Comparison of ENCODE assay signal across 30 cellular contexts in genomic region chr16:86572616-86573015, GRCh38. TPM values are rescaled to one million over a fixed set of nuclear protein-coding genes. Genes with fewer than 3 reads are reported as not detected.
DNase-seq lines count a peak whose midpoint lies in the region; ATAC-seq and TF ChIP-seq lines count a peak whose summit lies in the region.
"Had no signal": no experiment of that assay in that cellular context is flagged by ENCODE, and none has a peak within 500 bp of the region (broad histone marks: within the 10 kb centered on the region; RNA-seq: fewer than 3 reads in every experiment).

No MANE protein-coding gene starts in this region.

- CTCF ChIA-PET in PC-3 (lab: Charles Lee) = no interaction called here

- no TSS peak for BruUV-seq in PC-3 (replicated peaks; lab: Mats Ljungman, UMichigan)

- POLR2A ChIA-PET in PC-3 (lab: Charles Lee; ENCODE audit: unreplicated experiment) = no interaction called here

- H3K9ac ChIP-seq in OCI-LY1 (ENCODE audit: low read length) (peak overlapping the region; percentile 77), PC-3 (ENCODE audit: low read length) (no peak overlapping the region)

- DNase-seq in brain microvascular endothelial cell = no peak
- no peak for DNase-seq in PC-3
- no peak for DNase-seq in D341Med (ENCODE audit: low spot score)
- no peak for DNase-seq in T1000 (lab: John Stamatoyannopoulos, UW)
- DNase-seq: activated CD4-positive, alpha-beta T cell treated with anti-CD3 and anti-CD28 coated beads for 48 hours; activated naive CD4-positive, alpha-beta T cell treated with anti-CD3 and anti-CD28 coated beads, Interleukin-2, amount 50 U/mL, for 16 hours; amniotic stem cell; caudate nucleus; CD8-positive, alpha-beta memory T cell; DMS 273 treated with DMSO at 0.1 percent for 48 hours; effector memory CD8-positive, alpha-beta T cell; erythroblast; NCI-H1092 treated with DMSO at 0.1 percent for 48 hours; NCI-H1930; NCI-H2171 treated with DMSO at 0.1 percent for 48 hours; NCI-H510A treated with DMSO at 0.1 percent for 48 hours; occipital lobe had no signal

- H3K9me3 Mint-ChIP-seq in nephron = no peaks in the 10 kb centered on the region
- H3K9me3 Mint-ChIP-seq: activated T-helper 17 cell treated with anti-CD3 and anti-CD28 coated beads, Interleukin-2, amount 50 U/mL, for 72 hours; effector memory CD8-positive, alpha-beta T cell; stimulated activated effector memory CD8-positive, alpha-beta T cell treated with anti-CD3 and anti-CD28 coated beads, Interleukin-12 subunit alpha, Interleukin-12 subunit beta, amount 100 ng/mL, for 72 hours; T-helper 2 cell treated with Interferon-gamma antibody and Interleukin-4, amounts not matched to agents 5 μg/mL and 100 μg/mL, for 36 hours; type B pancreatic cell had no signal

- H3K9me2 ChIP-seq in OCI-LY1 (ENCODE audit: low read depth, low read length) (no peaks in the 10 kb centered on the region), PC-3 (replicated peaks; ENCODE audit: low read length) (no peaks in the 10 kb centered on the region)

- H3K27ac ChIP-seq in ACC112 (ENCODE audit: low read depth, low read length) (peak overlapping the region; percentile 83), OCI-LY1 (ENCODE audit: low read depth, low read length, poor library complexity, severe bottlenecking) (peak overlapping the region; percentile 91), brain microvascular endothelial cell (peak overlapping the region; percentile 79), PC-3 (ENCODE audit: low read length) (no peak overlapping the region)
- H3K27ac ChIP-seq: left lung had no signal

- peak overlapping the region; percentile 89 to 97 (median 95) for H3K27ac Mint-ChIP-seq in nephron
- H3K27ac Mint-ChIP-seq: activated T-helper 17 cell treated with anti-CD3 and anti-CD28 coated beads, Interleukin-2, amount 50 U/mL, for 72 hours; CD8-positive, alpha-beta memory T cell; effector memory CD8-positive, alpha-beta T cell; stimulated activated effector memory CD8-positive, alpha-beta T cell treated with anti-CD3 and anti-CD28 coated beads, Interleukin-12 subunit alpha, Interleukin-12 subunit beta, amount 100 ng/mL, for 72 hours; T-helper 2 cell treated with Interferon-gamma antibody and Interleukin-4, amounts not matched to agents 5 μg/mL and 100 μg/mL, for 36 hours; type B pancreatic cell had no signal

- H3K36me3 ChIP-seq in ACC112 (ENCODE audit: insufficient read depth, low read length) (peaks cover 31% of the 10 kb centered on the region; the same call in 1 of the 2 replicates), OCI-LY1 (ENCODE audit: insufficient read depth, low read length) (peaks cover 27% of the 10 kb centered on the region; the same call in 1 of the 2 replicates), brain microvascular endothelial cell (replicated peaks) (peaks cover 66% of the 10 kb centered on the region), PC-3 (ENCODE audit: low read depth, low read length) (no peaks in the 10 kb centered on the region)
- H3K36me3 ChIP-seq: left lung had no signal

- peak overlapping the region; percentile 70 for H3K4me2 ChIP-seq in OCI-LY1 (ENCODE audit: low read length)
- no peak overlapping the region for H3K4me2 ChIP-seq in PC-3 (ENCODE audit: low read length)

- H4K20me1 ChIP-seq in OCI-LY1 (ENCODE audit: insufficient read depth, low read length) (no peaks in the 10 kb centered on the region), PC-3 (ENCODE audit: low read length) (no peaks in the 10 kb centered on the region)

- no peaks in the 10 kb centered on the region for H3K9me3 ChIP-seq in OCI-LY1 (ENCODE audit: low read length)
- no peaks in the 10 kb centered on the region for H3K9me3 ChIP-seq in PC-3 (ENCODE audit: low read length)
- H3K9me3 ChIP-seq: left lung had no signal

- H3K79me2 ChIP-seq in ACC112 (ENCODE audit: control insufficient read depth, insufficient read depth, low read length, unreplicated experiment) (peaks cover 92% of the 10 kb centered on the region), OCI-LY1 (ENCODE audit: insufficient read depth, low read length) (peaks cover 8% of the 10 kb centered on the region; the same call in 1 of the 2 replicates), PC-3 (ENCODE audit: low read length) (peaks cover 14% of the 10 kb centered on the region)

- TF ChIP-seq CTCF in OCI-LY1 (IDR thresholded peaks at IDR 0.05; ENCODE audit: low read length) (no peak), brain microvascular endothelial cell (IDR thresholded peaks at IDR 0.05; ENCODE audit: low read depth, low read length, missing control alignments) (no peak), nephron (IDR thresholded peaks at IDR 0.05; ENCODE audit: unreplicated experiment in 3 of 3) (no peak), PC-3 (conservative IDR thresholded peaks at IDR 0.05; ENCODE audit: low read depth, low read length) (no peak)

- peaks cover 53% of the 10 kb centered on the region for H3K36me3 Mint-ChIP-seq in nephron (ENCODE audit: low read depth)
- H3K36me3 Mint-ChIP-seq: CD8-positive, alpha-beta memory T cell had no signal

- intact Hi-C loops in PC-3 (cut with micrococcal nuclease) = no loop called here

- H3K27me3 ChIP-seq in ACC112 (ENCODE audit: insufficient read depth, low read length) (no peaks in the 10 kb centered on the region), OCI-LY1 (ENCODE audit: insufficient read depth, low read length) (no peaks in the 10 kb centered on the region), brain microvascular endothelial cell (replicated peaks) (no peaks in the 10 kb centered on the region), PC-3 (ENCODE audit: low read length) (no peaks in the 10 kb centered on the region)

- in situ Hi-C loops in brain microvascular endothelial cell (cut with HindIII; ENCODE audit: low pct_ligation_motif_present, low sequenced_read_pairs) = loop anchor here (5.0 to 25.0 kb wide), 2 partner anchors 490 to 715 kb away; no protein-coding TSS in a partner anchor

- H3K4me3 Mint-ChIP-seq in nephron = peak overlapping the region; percentile 87 to 90 (median 89)
- H3K4me3 Mint-ChIP-seq: activated T-helper 17 cell treated with anti-CD3 and anti-CD28 coated beads, Interleukin-2, amount 50 U/mL, for 72 hours; effector memory CD8-positive, alpha-beta T cell; stimulated activated effector memory CD8-positive, alpha-beta T cell treated with anti-CD3 and anti-CD28 coated beads, Interleukin-12 subunit alpha, Interleukin-12 subunit beta, amount 100 ng/mL, for 72 hours; T-helper 2 cell treated with Interferon-gamma antibody and Interleukin-4, amounts not matched to agents 5 μg/mL and 100 μg/mL, for 36 hours had no signal

- H3K27me3 Mint-ChIP-seq in nephron (ENCODE audit: low read depth) = peaks cover 93% of the 10 kb centered on the region

- H2AFZ ChIP-seq in ACC112 (ENCODE audit: low read length, unreplicated experiment) = no peak overlapping the region
- no peak overlapping the region for H2AFZ ChIP-seq in OCI-LY1 (ENCODE audit: low read length)
- no peak overlapping the region for H2AFZ ChIP-seq in PC-3 (ENCODE audit: low read length)

- H3K4me1 Mint-ChIP-seq in nephron = peaks cover 47% of the 10 kb centered on the region
- H3K4me1 Mint-ChIP-seq: activated T-helper 17 cell treated with anti-CD3 and anti-CD28 coated beads, Interleukin-2, amount 50 U/mL, for 72 hours had no signal

- ATAC-seq in PC-3 (no peak), GM18517 (IDR thresholded peaks at IDR 0.05; ENCODE audit: unreplicated experiment) (no peak)
- ATAC-seq: activated T-helper 17 cell treated with anti-CD3 and anti-CD28 coated beads, Interleukin-2, amount 50 U/mL, for 72 hours; effector memory CD8-positive, alpha-beta T cell; GM12878; HCT116; K562; left lung; stimulated activated effector memory CD8-positive, alpha-beta T cell treated with anti-CD3 and anti-CD28 coated beads, Interleukin-12 subunit alpha, Interleukin-12 subunit beta, amount 100 ng/mL, for 72 hours had no signal

- H3F3A ChIP-seq in OCI-LY1 (ENCODE audit: insufficient read depth, low read length) (0 out of 2 replicates have a peak, but pooled peaks cover 3% of the 10 kb centered on the region), PC-3 (ENCODE audit: low read length, unreplicated experiment) (no peaks in the 10 kb centered on the region)

- H3K4me3 ChIP-seq in ACC112 (ENCODE audit: low read depth, low read length) = peak overlapping the region; percentile 92
- peak overlapping the region; percentile 65 for H3K4me3 ChIP-seq in OCI-LY1 (ENCODE audit: low read depth, low read length, poor library complexity, severe bottlenecking)
- peak overlapping the region; percentile 93 for H3K4me3 ChIP-seq in brain microvascular endothelial cell (ENCODE audit: low read depth, low read length)
- H3K4me3 ChIP-seq in PC-3 (ENCODE audit: low read length) = no peak overlapping the region
- H3K4me3 ChIP-seq: GM12878, K562, left lung had no signal

- H3K4me1 ChIP-seq in ACC112 (ENCODE audit: control insufficient read depth, insufficient read depth, low read length, unreplicated experiment) (peaks cover 41% of the 10 kb centered on the region), OCI-LY1 (ENCODE audit: insufficient read depth, low read length, severe bottlenecking) (peaks cover 71% of the 10 kb centered on the region), PC-3 (ENCODE audit: insufficient read depth, low read length) (peaks cover 14% of the 10 kb centered on the region)

RNA-seq across cellular contexts. Expression of gene FOXL1, which starts 5.7 kb away (rescaled TPM):
- total RNA-seq in PC-3 (2014; rRNA removed) = 8.1 and 10.9 TPM in 2 replicates
- total RNA-seq: activated T-helper 17 cell treated with anti-CD3 and anti-CD28 coated beads, Interleukin-2, amount 50 U/mL, for 72 hours; CD8-positive, alpha-beta memory T cell; GM12878; K562; subcutaneous adipose tissue had no signal

RNA-seq across cellular contexts. Expression of gene FOXC2, which starts 6.0 kb away (rescaled TPM):
- total RNA-seq in PC-3 (2014; rRNA removed) = not detected in 2 replicates
- total RNA-seq: activated T-helper 17 cell treated with anti-CD3 and anti-CD28 coated beads, Interleukin-2, amount 50 U/mL, for 72 hours; CD8-positive, alpha-beta memory T cell; GM12878 had no signal

RNA-seq across cellular contexts. Expression of gene MTHFSD, which starts 17.6 kb away (rescaled TPM):
- 11.9 and 17.1 TPM in 2 replicates for total RNA-seq in PC-3 (2014; rRNA removed)
